ENCODE assay signal across 20 cellular contexts in the genomic region with DNA sequence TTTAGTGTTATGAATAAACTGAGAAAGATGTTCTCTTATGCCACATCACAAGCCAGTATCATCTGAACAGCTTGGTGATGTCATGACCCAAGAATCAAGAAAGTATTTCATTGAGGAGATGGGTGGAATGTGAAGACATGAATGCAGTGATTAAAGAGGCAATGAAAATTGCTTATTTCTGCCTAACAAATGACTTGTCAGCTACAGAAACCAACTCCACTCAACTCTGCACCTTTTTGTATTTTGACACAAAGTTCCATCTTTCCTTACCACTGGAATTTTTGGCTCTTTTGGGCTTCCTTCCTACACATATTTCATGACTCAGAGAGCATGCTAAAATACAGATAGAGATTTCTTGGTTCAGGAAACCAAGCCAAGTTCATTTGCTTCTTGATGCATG.
A peak's percentile ranks its signal among the peaks of the same experiment; 100 is the strongest.
DNase-seq lines count a peak whose midpoint lies in the region; ATAC-seq and TF ChIP-seq lines count a peak whose summit lies in the region.
"Had no signal": no experiment of that assay in that cellular context is flagged by ENCODE, and none has a peak within 500 bp of the region (broad histone marks: within the 10 kb centered on the region; RNA-seq: fewer than 3 reads in every experiment).

No MANE protein-coding gene starts in this region.

- peak; percentile 42 for DNase-seq in GM04503 (ENCODE audit: low read depth)
- DNase-seq in amniotic epithelial cell (ENCODE audit: low read depth) = peak; percentile 81
- peak; percentile 25 for DNase-seq in fibroblast of villous mesenchyme (ENCODE audit: low read depth)
- no peak for DNase-seq in smooth muscle cell (lab: John Stamatoyannopoulos, UW; ENCODE audit: unreplicated experiment)
- DNase-seq in LoVo (ENCODE audit: low spot score) = no peak
- DNase-seq in coronary artery (ENCODE audit: low spot score) = no peak
- DNase-seq: activated CD4-positive, alpha-beta T cell treated with anti-CD3 and anti-CD28 coated beads, Interleukin-2, amount 50 U/mL, for 48 hours; activated T-cell treated with anti-CD3 and anti-CD28 coated beads, Interleukin-2, amount 50 U/mL, for 4 hours; CD4-positive, alpha-beta memory T cell; cerebellar nuclear complex; DND-41; glutamatergic neuron; NCI-H1930; NCI-H446 treated with DMSO at 0.1 percent for 48 hours; nephron progenitor cell; stimulated activated CD4-positive, alpha-beta T cell treated with anti-CD3 and anti-CD28 coated beads, Interleukin-12 subunit alpha, Interleukin-12 subunit beta, amount 100 ng/mL, for 4 hours; thyroid gland had no signal

- peak overlapping the region; percentile 52 for H3K4me2 ChIP-seq in smooth muscle cell

- no peaks in the 10 kb centered on the region for H3K79me2 ChIP-seq in smooth muscle cell (ENCODE audit: low read depth)

- no peak for ATAC-seq in GM21390 (IDR thresholded peaks at IDR 0.05; ENCODE audit: unreplicated experiment)
- ATAC-seq: activated T-cell treated with anti-CD3 and anti-CD28 coated beads, Interleukin-2, amount 50 U/mL, for 4 hours; stimulated activated effector memory CD8-positive, alpha-beta T cell treated with anti-CD3 and anti-CD28 coated beads, Interleukin-12 subunit alpha, Interleukin-12 subunit beta, amount 100 ng/mL, for 72 hours had no signal

- peaks cover 5% of the 10 kb centered on the region for H3K4me1 ChIP-seq in smooth muscle cell (ENCODE audit: low read depth)
- H3K4me1 ChIP-seq: prostate gland, thyroid gland had no signal

- H3K27me3 ChIP-seq in smooth muscle cell (ENCODE audit: low read depth) = no peaks in the 10 kb centered on the region
- H3K27me3 ChIP-seq: thyroid gland had no signal

- H4K20me1 ChIP-seq in smooth muscle cell (ENCODE audit: low read depth) = no peaks in the 10 kb centered on the region

- H3K36me3 ChIP-seq in smooth muscle cell (ENCODE audit: low read depth) = no peaks in the 10 kb centered on the region
- H3K36me3 ChIP-seq: prostate gland, thyroid gland had no signal

- no peak overlapping the region for H3K9ac ChIP-seq in smooth muscle cell (ENCODE audit: low read depth)

- H2AFZ ChIP-seq in smooth muscle cell (ENCODE audit: low read depth) = no peak overlapping the region

- H3F3A ChIP-seq in smooth muscle cell (ENCODE audit: low read depth) = no peaks in the 10 kb centered on the region

- peak overlapping the region; percentile 18 for H3K27ac ChIP-seq in smooth muscle cell (ENCODE audit: low read depth)
- no peak overlapping the region for H3K27ac ChIP-seq in coronary artery
- H3K27ac ChIP-seq: prostate gland, thyroid gland had no signal

- TF ChIP-seq CTCF in fibroblast of villous mesenchyme (IDR thresholded peaks at IDR 0.05; ENCODE audit: insufficient read depth, low read depth, low read length) = no peak
- TF ChIP-seq CTCF in smooth muscle cell (IDR thresholded peaks at IDR 0.05; ENCODE audit: borderline replicate concordance, insufficient read depth, poor library complexity, severe bottlenecking) = no peak
- no peak for TF ChIP-seq CTCF in coronary artery (IDR thresholded peaks at IDR 0.05)

- no peaks in the 10 kb centered on the region for H3K9me3 ChIP-seq in smooth muscle cell (replicated peaks; ENCODE audit: low read depth)
- H3K9me3 ChIP-seq: prostate gland, thyroid gland had no signal

- H3K4me3 ChIP-seq in fibroblast of villous mesenchyme (ENCODE audit: low read depth, low read length) (no peak overlapping the region), smooth muscle cell (no peak overlapping the region), coronary artery (no peak overlapping the region)
- H3K4me3 ChIP-seq: prostate gland, thyroid gland had no signal

Comparison
In these comparisons a context has a peak if more than half of its experiments do, and no peak if none do; other contexts are left out.
1. DNase-seq: peak in GM04503 (single experiment), amniotic epithelial cell (single experiment) and fibroblast of villous mesenchyme (single experiment); none in smooth muscle cell (single experiment), LoVo (single experiment) and coronary artery (single experiment).